8 cellular contexts compared by ENCODE assay signal in genomic region chr6:33172307-33173227, GRCh38. TPM values are rescaled to one million over a fixed set of nuclear protein-coding genes. Genes with fewer than 3 reads are reported as not detected.
A peak's percentile ranks its signal among the peaks of the same experiment; 100 is the strongest.
DNase-seq lines count a peak whose midpoint lies in the region; ATAC-seq and TF ChIP-seq lines count a peak whose summit lies in the region.

No MANE protein-coding gene starts in this region.

- CTCF ChIA-PET in mammary epithelial cell (lab: Charles Lee; ENCODE audit: low non-redundant PET) = interaction anchor here (0.6 to 1.1 kb wide), 2 partner anchors 76 to 77 kb away, joined by 4 read pairs; no protein-coding TSS in a partner anchor

- H3K79me1 ChIP-seq in mesendoderm (ENCODE audit: low read length) = no peaks in the 10 kb centered on the region

- intact Hi-C loops in mammary epithelial cell (cut with micrococcal nuclease) = loop anchor here (1.0 kb wide), 4 partner anchors 49 to 158 kb away; no protein-coding TSS in a partner anchor

- no peak overlapping the region for H2BK5ac ChIP-seq in mesendoderm (ENCODE audit: low read length)

- no peak overlapping the region for H3K18ac ChIP-seq in mesendoderm (ENCODE audit: low read length)

- H3K4me3 ChIP-seq in mammary epithelial cell (replicated peaks in 1 of 3; ENCODE audit: insufficient read depth in 1 of 3, low read depth in 2 of 3, low read length in 3 of 3) (no peak overlapping the region), mesendoderm (ENCODE audit: low read length) (no peak overlapping the region), coronary artery (no peak overlapping the region)

- H2BK15ac ChIP-seq in mesendoderm (replicated peaks; ENCODE audit: low read depth) = no peak overlapping the region

- BruUV-seq in mammary epithelial cell (replicated peaks; lab: Mats Ljungman, UMichigan) = no TSS peak

- dilution Hi-C loops in mammary epithelial cell (cut with HindIII; ENCODE audit: low sequenced_read_pairs) = no loop called here

- no peaks in the 10 kb centered on the region for H3K9me3 Mint-ChIP-seq in activated T-cell treated with anti-CD3 and anti-CD28 coated beads, Interleukin-2, amount 50 U/mL, for 4 hours

- H3K27me3 ChIP-seq in mammary epithelial cell (ENCODE audit: insufficient read depth, low read length) = no peaks in the 10 kb centered on the region
- no peaks in the 10 kb centered on the region for H3K27me3 ChIP-seq in mesendoderm (ENCODE audit: insufficient read depth, low read length, poor library complexity)

- 41% methylated on average over 8 of the region's 12 CpGs for WGBS in mammary epithelial cell (ENCODE audit: low coverage, missing lambda C conversion rate)
- WGBS in mesendoderm (ENCODE audit: extremely low coverage, insufficient coverage, low lambda C conversion rate) = no CpG with 5 or more reads among the region's 12 CpGs

- no peak overlapping the region for H3K56ac ChIP-seq in mesendoderm (ENCODE audit: low read length)

- peak; percentile 78 to 89 for TF ChIP-seq CTCF in mammary epithelial cell (conservative IDR thresholded peaks at IDR 0.05 in 1 of 2, IDR thresholded peaks at IDR 0.05 in 1 of 2; ENCODE audit: extremely low read depth in 1 of 2, insufficient read depth in 1 of 2, low read depth in 1 of 2, low read length in 2 of 2)
- no peak for TF ChIP-seq CTCF in coronary artery (IDR thresholded peaks at IDR 0.05)

- H2AK5ac ChIP-seq in mesendoderm (ENCODE audit: low read length) = no peak overlapping the region

- H3K4me1 Mint-ChIP-seq in activated T-cell treated with anti-CD3 and anti-CD28 coated beads, Interleukin-2, amount 50 U/mL, for 4 hours (ENCODE audit: low read depth) = no peaks in the 10 kb centered on the region

- no peak overlapping the region for H3K23ac ChIP-seq in mesendoderm (ENCODE audit: low read length)

- H3K36me3 ChIP-seq in mammary epithelial cell (ENCODE audit: insufficient read depth, low read length) (no peaks in the 10 kb centered on the region), mesendoderm (ENCODE audit: control insufficient read depth, insufficient read depth, low read length) (no peaks in the 10 kb centered on the region)

- TF ChIP-seq RAD21 in Ishikawa (IDR thresholded peaks at IDR 0.05; ENCODE audit: low read depth) = peak; percentile 68

- peaks cover 8% of the 10 kb centered on the region for H3K27me3 Mint-ChIP-seq in activated T-cell treated with anti-CD3 and anti-CD28 coated beads, Interleukin-2, amount 50 U/mL, for 4 hours (ENCODE audit: low read depth)

- ATAC-seq in activated T-cell treated with anti-CD3 and anti-CD28 coated beads, Interleukin-2, amount 50 U/mL, for 4 hours = no peak

- H4K8ac ChIP-seq in mesendoderm (ENCODE audit: low read depth, low read length) = no peak overlapping the region

- H4K20me1 ChIP-seq in mammary epithelial cell (ENCODE audit: insufficient read depth, low read length) = no peaks in the 10 kb centered on the region

- DNase-seq in COLO829 (ENCODE audit: low spot score) (peak; percentile 60), mammary epithelial cell (peak; percentile 29), mesendoderm (peak; percentile 21), coronary artery (ENCODE audit: low spot score) (no peak), NCI-H2171 treated with DMSO at 0.1 percent for 48 hours (lab: John Stamatoyannopoulos, UW) (no peak)
- DNase-seq in activated T-cell treated with anti-CD3 and anti-CD28 coated beads, Interleukin-2, amount 50 U/mL, for 4 hours = no peak
- DNase-seq in stimulated activated naive CD4-positive, alpha-beta T cell (lab: John Stamatoyannopoulos, UW) = no peak

- no peak overlapping the region for H2AFZ ChIP-seq in mammary epithelial cell (ENCODE audit: low read depth, low read length)

- H2BK120ac ChIP-seq in mesendoderm (ENCODE audit: low read depth, low read length) = no peak overlapping the region

- no peaks in the 10 kb centered on the region for H3K4me1 ChIP-seq in mammary epithelial cell (ENCODE audit: insufficient read depth, low read length)
- H3K4me1 ChIP-seq in mesendoderm (ENCODE audit: control insufficient read depth, low read depth, low read length) = no peaks in the 10 kb centered on the region

- H3K36me3 Mint-ChIP-seq in activated T-cell treated with anti-CD3 and anti-CD28 coated beads, Interleukin-2, amount 50 U/mL, for 4 hours (ENCODE audit: insufficient read depth) = no peaks in the 10 kb centered on the region

- no peak for TF ChIP-seq EP300 in Ishikawa (IDR thresholded peaks at IDR 0.05; ENCODE audit: borderline replicate concordance)

- no peaks in the 10 kb centered on the region for H3K9me3 ChIP-seq in mammary epithelial cell (replicated peaks; ENCODE audit: insufficient read depth, low read length)

- H3K79me2 ChIP-seq in mammary epithelial cell (ENCODE audit: insufficient read depth, low read length) = no peaks in the 10 kb centered on the region
- no peaks in the 10 kb centered on the region for H3K79me2 ChIP-seq in mesendoderm (ENCODE audit: control insufficient read depth, insufficient read depth, low read length)

- no peak overlapping the region for H4K5ac ChIP-seq in mesendoderm (ENCODE audit: low read length)

- H3K27ac ChIP-seq in mammary epithelial cell (ENCODE audit: insufficient read depth, low read depth, low read length) (no peak overlapping the region), mesendoderm (ENCODE audit: low read depth, low read length) (no peak overlapping the region), coronary artery (no peak overlapping the region)

- H3K4me3 Mint-ChIP-seq in activated T-cell treated with anti-CD3 and anti-CD28 coated beads, Interleukin-2, amount 50 U/mL, for 4 hours = no peak overlapping the region

- H3K4me2 ChIP-seq in mammary epithelial cell (ENCODE audit: insufficient read depth, low read depth, low read length) (no peak overlapping the region), mesendoderm (ENCODE audit: low read length) (no peak overlapping the region)

- H3K4ac ChIP-seq in mesendoderm (ENCODE audit: low read depth, low read length) = no peak overlapping the region

- H3K9ac ChIP-seq in mammary epithelial cell (ENCODE audit: insufficient read depth, low read length) (no peak overlapping the region), mesendoderm (ENCODE audit: low read length) (no peak overlapping the region)

- in situ Hi-C loops in mammary epithelial cell (cut with MboI; ENCODE audit: low sequenced_read_pairs in 2 of 2) = no loop called here

TF ChIP-seq in Ishikawa, 13 proteins besides CTCF, POLR2A, EP300 and RAD21:
- TF ChIP-seq ZBTB7A (IDR thresholded peaks at IDR 0.05; ENCODE audit: low read depth) (no peak), MAX (IDR thresholded peaks at IDR 0.05) (no peak)
TF ChIP-seq in Ishikawa: peak in this region for 0.

RNA-seq across cellular contexts. Expression of gene COL11A2, which starts 19.7 kb away (rescaled TPM):
- total RNA-seq in mammary epithelial cell = under 1 TPM; 0.17 to 0.45 TPM
- polyA plus RNA-seq in mammary epithelial cell = 0.12 TPM
- polyA minus RNA-seq in mammary epithelial cell = not detected
- polyA plus RNA-seq in mesendoderm (2013, experiment 1 of 2) = 0.52 TPM
- polyA plus RNA-seq in mesendoderm (2013, experiment 2 of 2) = 0.57 TPM
- under 1 TPM; 0.48 to 0.98 (median 0.60) TPM for total RNA-seq in activated T-cell treated with anti-CD3 and anti-CD28 coated beads, Interleukin-2, amount 50 U/mL, for 4 hours

RNA-seq across cellular contexts. Expression of gene RXRB, which starts 27.9 kb away (rescaled TPM):
- total RNA-seq in mammary epithelial cell = 10 to 100 TPM; 15.0 to 30.7 TPM
- polyA plus RNA-seq in mammary epithelial cell = 24.8 TPM
- 31.6 TPM for polyA minus RNA-seq in mammary epithelial cell
- 7.3 TPM for polyA plus RNA-seq in mesendoderm (2013, experiment 1 of 2)
- polyA plus RNA-seq in mesendoderm (2013, experiment 2 of 2) = 6.7 TPM
- total RNA-seq in activated T-cell treated with anti-CD3 and anti-CD28 coated beads, Interleukin-2, amount 50 U/mL, for 4 hours = 10 to 100 TPM; 55.2 to 62.3 (median 60.8) TPM

RNA-seq across cellular contexts. Expression of gene SLC39A7, which starts 28.1 kb away (rescaled TPM):
- 10 to 100 TPM; 52.8 to 99.3 TPM for total RNA-seq in mammary epithelial cell
- 50.5 TPM for polyA plus RNA-seq in mammary epithelial cell
- 73.0 TPM for polyA minus RNA-seq in mammary epithelial cell
- 44.7 TPM for polyA plus RNA-seq in mesendoderm (2013, experiment 1 of 2)
- polyA plus RNA-seq in mesendoderm (2013, experiment 2 of 2) = 43.5 TPM
- total RNA-seq in activated T-cell treated with anti-CD3 and anti-CD28 coated beads, Interleukin-2, amount 50 U/mL, for 4 hours = 10 to 100 TPM; 68.7 to 78.3 (median 72.1) TPM

RNA-seq across cellular contexts. Expression of gene HSD17B8, which starts 31.9 kb away (rescaled TPM):
- 10 to 100 TPM in 1 of 2 donors, 1 to 10 TPM in 1; 4.7 to 16.0 TPM for total RNA-seq in mammary epithelial cell
- 25.7 TPM for polyA plus RNA-seq in mammary epithelial cell
- 4.4 TPM for polyA minus RNA-seq in mammary epithelial cell
- 2.1 TPM for polyA plus RNA-seq in mesendoderm (2013, experiment 1 of 2)
- polyA plus RNA-seq in mesendoderm (2013, experiment 2 of 2) = 2.1 TPM
- 10 to 100 TPM; 11.7 to 20.1 (median 19.4) TPM for total RNA-seq in activated T-cell treated with anti-CD3 and anti-CD28 coated beads, Interleukin-2, amount 50 U/mL, for 4 hours

RNA-seq across cellular contexts. Expression of gene RING1, which starts 35.7 kb away (rescaled TPM):
- 10 to 100 TPM; 13.0 to 31.8 TPM for total RNA-seq in mammary epithelial cell
- polyA plus RNA-seq in mammary epithelial cell = 17.0 TPM
- 22.9 TPM for polyA minus RNA-seq in mammary epithelial cell
- polyA plus RNA-seq in mesendoderm (2013, experiment 1 of 2) = 25.9 TPM
- 25.7 TPM for polyA plus RNA-seq in mesendoderm (2013, experiment 2 of 2)
- total RNA-seq in activated T-cell treated with anti-CD3 and anti-CD28 coated beads, Interleukin-2, amount 50 U/mL, for 4 hours = 10 to 100 TPM; 64.7 to 66.5 (median 66.3) TPM

Comparison
In these comparisons a context has a peak if more than half of its experiments do, and no peak if none do; other contexts are left out.
1. DNase-seq: peak in COLO829 (single experiment), mammary epithelial cell (single experiment) and mesendoderm (single experiment); none in coronary artery (single experiment), NCI-H2171 treated with DMSO at 0.1 percent for 48 hours (single experiment), activated T-cell treated with anti-CD3 and anti-CD28 coated beads, Interleukin-2, amount 50 U/mL, for 4 hours (single experiment) and stimulated activated naive CD4-positive, alpha-beta T cell (0 of 6).